16 cellular contexts compared by ENCODE assay signal in genomic region chr3:193039058-193039457, GRCh38.
DNase-seq lines count a peak whose midpoint lies in the region; ATAC-seq, FAIRE-seq and TF ChIP-seq lines count a peak whose summit lies in the region.
"Had no signal": no experiment of that assay in that cellular context is flagged by ENCODE, and none has a peak within 500 bp of the region (broad histone marks: within the 10 kb centered on the region; RNA-seq: fewer than 3 reads in every experiment).

No MANE protein-coding gene starts in this region.

- H3K4me1 ChIP-seq in A549, result 0 out of 3 replicates have a peak, but pooled peaks cover 3% of the 10 kb centered on the region
- no peaks in the 10 kb centered on the region; the same call in 1 of the 2 replicates for H3K4me1 ChIP-seq in GM23338 (ENCODE audit: insufficient read depth)
- no peaks in the 10 kb centered on the region for H3K4me1 ChIP-seq in H1 (replicated peaks in 1 of 4; ENCODE audit: control insufficient read depth in 3 of 4, insufficient read depth in 4 of 4, low read length in 3 of 4)
- H3K4me1 ChIP-seq: Caco-2 had no signal

- POLR2A ChIA-PET in A549 (lab: Yijun Ruan, JAX), result no interaction called here
- POLR2A ChIA-PET in H1 (lab: Charles Lee; ENCODE audit: partially characterized antibody), result no interaction called here

- H3K4me2 ChIP-seq in A549 (no peak overlapping the region), GM23338 (no peak overlapping the region), H1 (ENCODE audit: insufficient read depth in 1 of 2, low read depth in 2 of 2, low read length in 2 of 2) (no peak overlapping the region)

- no peak overlapping the region for H3K23ac ChIP-seq in H1 (ENCODE audit: insufficient read length)

- H2BK120ac ChIP-seq in H1 (replicated peaks; ENCODE audit: low read depth, low read length), result no peak overlapping the region

- H3K4me1 Mint-ChIP-seq in GM23338, result peaks cover 7% of the 10 kb centered on the region; the same call in 2 of the 3 replicates

- no peaks in the 10 kb centered on the region for H3K23me2 ChIP-seq in H1 (ENCODE audit: low read depth, low read length)

- H3K79me2 ChIP-seq in GM23338 (replicated peaks; ENCODE audit: insufficient read depth), result no peaks in the 10 kb centered on the region
- H3K79me2 ChIP-seq in H1 (ENCODE audit: control insufficient read depth in 1 of 2, insufficient read depth in 2 of 2, low read length in 2 of 2), result no peaks in the 10 kb centered on the region

- H3K56ac ChIP-seq in H1 (replicated peaks; ENCODE audit: insufficient read length, low read depth, low read length), result no peak overlapping the region

- H2BK20ac ChIP-seq in H1 (ENCODE audit: low read length), result 0 out of 2 replicates have a peak overlapping the region, but pooled peaks have one; percentile 15

- H2AFZ ChIP-seq in GM23338 (peak overlapping the region; percentile 57), H1 (ENCODE audit: low read length) (no peak overlapping the region)
- H2AFZ ChIP-seq: GM23248 had no signal

- H3K14ac ChIP-seq in H1 (ENCODE audit: insufficient read length), result no peak overlapping the region

- H3K4me3 Mint-ChIP-seq in GM23338, result no peak overlapping the region
- H3K4me3 Mint-ChIP-seq: CD4-positive, alpha-beta memory T cell; HFFc6 had no signal

- H3K27ac ChIP-seq in A549 (no peak overlapping the region), GM23338 (ENCODE audit: low read depth) (no peak overlapping the region), H1 (ENCODE audit: low read depth, low read length) (no peak overlapping the region)
- H3K27ac ChIP-seq: GM23248 had no signal

- CTCF ChIA-PET in A549 (lab: Yijun Ruan, JAX) (interaction anchor here (10.0 kb wide), 1 partner anchor 224 kb away, joined by 237 read pairs; no protein-coding TSS in a partner anchor), H1 (lab: Charles Lee; ENCODE audit: partially characterized antibody) (interaction anchor here (0.6 to 10.2 kb wide), 8 partner anchors 92 to 225 kb away, joined by 3 to 312 read pairs (median 4); no protein-coding TSS in a partner anchor)

- H4K91ac ChIP-seq in H1 (replicated peaks; ENCODE audit: insufficient read length, low read length), result no peak overlapping the region

- no peak for TF ChIP-seq CTCF in A549 (IDR thresholded peaks at IDR 0.05)
- TF ChIP-seq CTCF in GM23338 (conservative IDR thresholded peaks at IDR 0.05; ENCODE audit: low read depth in 2 of 2), result no peak
- no peak for TF ChIP-seq CTCF in H1 (IDR thresholded peaks at IDR 0.05; ENCODE audit: control extremely low read depth in 1 of 3, insufficient read depth in 1 of 3, low read depth in 1 of 3, low read length in 3 of 3)

- H3K9me3 ChIP-seq in A549 (no peaks in the 10 kb centered on the region), H1 (ENCODE audit: insufficient read depth in 2 of 2, low read depth in 1 of 2, low read length in 1 of 2) (no peaks in the 10 kb centered on the region)
- H3K9me3 ChIP-seq: Caco-2, HAP-1 had no signal

- no peak overlapping the region for H3K27ac Mint-ChIP-seq in GM23338
- H3K27ac Mint-ChIP-seq: CD4-positive, alpha-beta memory T cell; HFFc6 had no signal

- TF ChIP-seq RAD21 in A549 (conservative IDR thresholded peaks at IDR 0.05 in 1 of 2, IDR thresholded peaks at IDR 0.05 in 1 of 2) (no peak), H1 (IDR thresholded peaks at IDR 0.05 in 1 of 2, conservative IDR thresholded peaks at IDR 0.05 in 1 of 2; ENCODE audit: low read depth in 2 of 2, low read length in 2 of 2) (no peak)

- H4K5ac ChIP-seq in H1 (ENCODE audit: insufficient read length, low read depth, low read length), result no peak overlapping the region

- no peaks in the 10 kb centered on the region for H3K27me3 ChIP-seq in GM23338 (ENCODE audit: insufficient read depth)
- H3K27me3 ChIP-seq in H1 (replicated peaks in 1 of 4; ENCODE audit: control insufficient read depth in 3 of 4, extremely low read depth in 1 of 4, insufficient read depth in 3 of 4, low read length in 3 of 4), result no peaks in the 10 kb centered on the region

- ATAC-seq in A549 (no peak), GM23338 (no peak), HG03469 (IDR thresholded peaks at IDR 0.05; ENCODE audit: unreplicated experiment) (no peak), left colon (no peak)

- no peak overlapping the region for H2BK12ac ChIP-seq in H1 (ENCODE audit: low read depth, low read length)

- no peak overlapping the region for H4K8ac ChIP-seq in H1 (ENCODE audit: extremely low read depth, insufficient read depth, low read length)

- H3K27me3 Mint-ChIP-seq in GM23338 (ENCODE audit: insufficient read depth, low read depth, poor library complexity), result no peaks in the 10 kb centered on the region

- H4K20me1 ChIP-seq in GM23338 (replicated peaks; ENCODE audit: insufficient read depth) (no peaks in the 10 kb centered on the region), H1 (replicated peaks in 1 of 2; ENCODE audit: control insufficient read depth in 1 of 2, insufficient read depth in 2 of 2, low read length in 2 of 2) (no peaks in the 10 kb centered on the region)

- H3K4me3 ChIP-seq in A549, result no peak overlapping the region
- H3K4me3 ChIP-seq in GM23338, result no peak overlapping the region
- no peak overlapping the region for H3K4me3 ChIP-seq in H1 (ENCODE audit: extremely low read depth in 1 of 4, insufficient read depth in 2 of 4, low read depth in 3 of 4, low read length in 4 of 4)
- H3K4me3 ChIP-seq: GM23248, HAP-1 had no signal

- H3K18ac ChIP-seq in H1 (ENCODE audit: extremely low read depth, low read length), result no peak overlapping the region

- no peaks in the 10 kb centered on the region for H3K36me3 Mint-ChIP-seq in GM23338 (ENCODE audit: low read depth)
- H3K36me3 Mint-ChIP-seq: CD4-positive, alpha-beta memory T cell had no signal

- H3K36me3 ChIP-seq in GM23338 (ENCODE audit: insufficient read depth), result no peaks in the 10 kb centered on the region
- no peaks in the 10 kb centered on the region for H3K36me3 ChIP-seq in H1 (ENCODE audit: control insufficient read depth in 2 of 4, insufficient read depth in 4 of 4, low read length in 3 of 4)
- H3K36me3 ChIP-seq: HAP-1 had no signal

- FAIRE-seq in A549 (lab: Jason Lieb, UNC) (no peak), H1 (lab: Jason Lieb, UNC) (no peak)
- FAIRE-seq: GM19239 had no signal

- no peak overlapping the region for H2BK5ac ChIP-seq in H1 (ENCODE audit: low read depth, low read length)

- H2BK15ac ChIP-seq in H1 (ENCODE audit: low read length), result no peak overlapping the region

- no peaks in the 10 kb centered on the region for H3K9me2 ChIP-seq in GM23338 (ENCODE audit: insufficient read depth)

- no peaks in the 10 kb centered on the region; the same call in 2 of the 3 replicates for H3K9me3 Mint-ChIP-seq in GM23338
- H3K9me3 Mint-ChIP-seq: HFFc6 had no signal

- no peaks in the 10 kb centered on the region for H3F3A ChIP-seq in GM23338 (replicated peaks; ENCODE audit: low read depth)

- no peak overlapping the region for H3K4ac ChIP-seq in H1 (replicated peaks; ENCODE audit: insufficient read length, low read depth, low read length)

- no peak for TF ChIP-seq EP300 in A549 (IDR thresholded peaks at IDR 0.05)
- TF ChIP-seq EP300 in H1 (IDR thresholded peaks at IDR 0.05; ENCODE audit: borderline replicate concordance in 1 of 2, low read depth in 2 of 2, low read length in 2 of 2), result no peak

- no peak overlapping the region for H2AK5ac ChIP-seq in H1 (ENCODE audit: low read depth, low read length)

- no peak overlapping the region for H3K9ac ChIP-seq in H1 (replicated peaks in 1 of 4; ENCODE audit: extremely low read depth in 1 of 4, low read depth in 3 of 4, low read length in 3 of 4)
- H3K9ac ChIP-seq: GM23248 had no signal

- no peak for DNase-seq in A549 (ENCODE audit: low read depth in 1 of 2, low spot score in 1 of 2)
- no peak for DNase-seq in GM23338 (ENCODE audit: low spot score)
- DNase-seq in H1 (ENCODE audit: low read depth in 1 of 2, low spot score in 2 of 2), result no peak
- no peak for DNase-seq in COR-L47 (lab: John Stamatoyannopoulos, UW)
- DNase-seq in left colon, result no peak
- DNase-seq: 8988T; C1 segment of cervical spinal cord; Caco-2; CD4-positive, alpha-beta memory T cell; DMS153; DND-41; GM23248; HFFc6 had no signal

- TF ChIP-seq POLR2A in A549 (IDR thresholded peaks at IDR 0.05; ENCODE audit: low read length) (no peak), H1 (IDR thresholded peaks at IDR 0.05; ENCODE audit: control extremely low read depth in 1 of 2, low read depth in 2 of 2, low read length in 2 of 2) (no peak)

- no peaks in the 10 kb centered on the region for H3K79me1 ChIP-seq in H1 (ENCODE audit: low read depth, low read length)

- intact Hi-C loops in left colon (cut with DNase I, micrococcal nuclease), result no loop called here

- WGBS in A549 (ENCODE audit: missing lambda C conversion rate), result 75% methylated on average over 3 of the region's 3 CpGs
- WGBS in H1 (ENCODE audit: extremely low coverage in 1 of 2, insufficient coverage in 1 of 2, insufficient read length in 1 of 2, insufficient replicate concordance in 2 of 2, low coverage in 1 of 2, low lambda C conversion rate in 2 of 2, missing lambda C conversion rate in 1 of 2), 2 experiments, result 94% methylated on average over 3 of the region's 3 CpGs; no CpG with 5 or more reads in 1 of the 2 experiments

TF ChIP-seq in A549, 52 proteins besides CTCF, POLR2A, EP300 and RAD21:
- TF ChIP-seq MAFK (IDR thresholded peaks at IDR 0.05; ENCODE audit: partially characterized antibody), result peak; percentile 75
- no peak for TF ChIP-seq EHF (CRISPR knock-in tag; IDR thresholded peaks at IDR 0.05)

TF ChIP-seq in GM23338, 12 proteins besides CTCF, POLR2A, EP300 and RAD21 (continues in another document):
- TF ChIP-seq CREB1 (CRISPR knock-in tag; IDR thresholded peaks at IDR 0.05; ENCODE audit: low read depth) (no peak), NANOG (IDR thresholded peaks at IDR 0.05; ENCODE audit: borderline replicate concordance) (no peak)

TF ChIP-seq in H1, 55 proteins besides CTCF, POLR2A, EP300 and RAD21:
- TF ChIP-seq JUN (IDR thresholded peaks at IDR 0.05; ENCODE audit: low read depth, low read length), result no peak
TF ChIP-seq in H1: peak in this region for 0.

Comparison
In these comparisons a context has a peak if more than half of its experiments do, and no peak if none do; other contexts are left out.
1. Of the 18 proteins assayed by ChIP-seq in both H1 and A549: peak only in H1: none; only in A549: MAFK; in both: none; in neither: 17.